In the genomic region with DNA sequence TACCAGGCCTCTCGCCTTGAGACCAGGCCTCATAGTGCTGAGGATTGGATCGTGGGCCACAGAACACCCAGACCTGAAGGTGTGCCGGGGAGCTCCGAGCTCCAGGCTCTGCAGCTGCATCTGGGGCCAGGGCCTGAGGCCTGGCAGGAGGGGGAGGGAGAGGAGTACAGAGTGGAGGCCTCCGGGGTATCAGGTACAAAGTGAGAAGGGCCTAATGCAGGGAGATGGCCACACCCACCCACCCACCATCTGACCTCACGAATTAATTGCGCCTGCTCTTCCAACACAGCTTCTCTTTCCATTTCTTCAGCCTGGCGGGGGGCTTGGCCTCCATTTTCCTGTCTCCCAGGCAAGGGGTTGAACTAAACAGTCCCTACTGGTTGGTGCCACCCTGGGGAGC, we compare ENCODE assay signal across 24 cellular contexts.
DNase-seq lines count a peak whose midpoint lies in the region; ATAC-seq and TF ChIP-seq lines count a peak whose summit lies in the region.
"Had no signal": no experiment of that assay in that cellular context is flagged by ENCODE, and none has a peak within 500 bp of the region (broad histone marks: within the 10 kb centered on the region; RNA-seq: fewer than 3 reads in every experiment).

No MANE protein-coding gene starts in this region.

- H3K27ac Mint-ChIP-seq in brain, result peak overlapping the region in 3 of 5 experiments; percentile 58 to 94 (median 78)
- no peak overlapping the region for H3K27ac Mint-ChIP-seq in nephron progenitor cell
- no peak overlapping the region for H3K27ac Mint-ChIP-seq in activated CD4-positive, alpha-beta T cell treated with anti-CD3 and anti-CD28 coated beads for 36 hours
- H3K27ac Mint-ChIP-seq: CD8-positive, alpha-beta memory T cell had no signal

- DNase-seq in cardiac muscle cell (ENCODE audit: low read depth in 1 of 2, low spot score in 1 of 2), result no peak
- DNase-seq in left cardiac atrium, result no peak
- DNase-seq in nephron progenitor cell, result no peak
- DNase-seq in thoracic aorta (ENCODE audit: low spot score), result no peak
- no peak for DNase-seq in NCI-H510A treated with DMSO at 0.1 percent for 48 hours (lab: John Stamatoyannopoulos, UW)
- DNase-seq in activated CD4-positive, alpha-beta T cell treated with anti-CD3 and anti-CD28 coated beads for 36 hours, result no peak
- DNase-seq: 8988T; AML-193; C1 segment of cervical spinal cord; Calu3; CD8-positive, alpha-beta memory T cell; DMS153; KBM-7; MM.1S; NCI-H1092; NCI-H146; NCI-H2029 treated with DMSO at 0.1 percent for 48 hours; NCI-H226; NCI-H524; NCI-H774; NK-92 treated with Interleukin-12 subunit alpha and Interleukin-12 subunit beta, amount 100 ng/mL, for 24 hours; SJCRH30 had no signal

- ATAC-seq in left cardiac atrium (no peak), thoracic aorta (ENCODE audit: insufficient number of reproducible peaks, low FRiP score, low read depth) (no peak), HG02610 (IDR thresholded peaks at IDR 0.05; ENCODE audit: unreplicated experiment) (no peak)
- no peak for ATAC-seq in activated CD4-positive, alpha-beta T cell treated with anti-CD3 and anti-CD28 coated beads for 36 hours

- H3K4me3 Mint-ChIP-seq in brain (no peak overlapping the region), nephron progenitor cell (peak overlapping the region; percentile 23)
- H3K4me3 Mint-ChIP-seq in activated CD4-positive, alpha-beta T cell treated with anti-CD3 and anti-CD28 coated beads for 36 hours, result no peak overlapping the region
- H3K4me3 Mint-ChIP-seq: CD8-positive, alpha-beta memory T cell had no signal

- H3K27ac ChIP-seq in cardiac muscle cell (peak overlapping the region; percentile 12), thoracic aorta (peak overlapping the region; percentile 98 to 100)
- H3K27ac ChIP-seq: SJCRH30 had no signal

- H3K4me1 ChIP-seq in cardiac muscle cell (ENCODE audit: low read depth) (peaks cover 63% of the 10 kb centered on the region), thoracic aorta (ENCODE audit: control insufficient read depth in 1 of 2, low read depth in 2 of 2) (peaks cover 58 to 82% of the 10 kb centered on the region in 2 donors)

- H3K4me1 Mint-ChIP-seq in brain (peaks cover 82% of the 10 kb centered on the region), nephron progenitor cell (peaks cover 80% of the 10 kb centered on the region)
- no peaks in the 10 kb centered on the region for H3K4me1 Mint-ChIP-seq in activated CD4-positive, alpha-beta T cell treated with anti-CD3 and anti-CD28 coated beads for 36 hours
- H3K4me1 Mint-ChIP-seq: CD8-positive, alpha-beta memory T cell had no signal

- H3K4me3 ChIP-seq in cardiac muscle cell (no peak overlapping the region), thoracic aorta (no peak overlapping the region)
- H3K4me3 ChIP-seq: SJCRH30 had no signal

- H3K36me3 ChIP-seq in cardiac muscle cell (no peaks in the 10 kb centered on the region), thoracic aorta (no peaks in the 10 kb centered on the region)
- H3K36me3 ChIP-seq: SJCRH30 had no signal

- TF ChIP-seq CTCF in cardiac muscle cell (IDR thresholded peaks at IDR 0.05; ENCODE audit: low read depth, low read length), result no peak
- TF ChIP-seq CTCF in brain (conservative IDR thresholded peaks at IDR 0.05), result no peak
- TF ChIP-seq CTCF in nephron progenitor cell (IDR thresholded peaks at IDR 0.05), result no peak
- TF ChIP-seq CTCF in thoracic aorta (IDR thresholded peaks at IDR 0.05), result no peak

- H3K36me3 Mint-ChIP-seq in brain, result no peaks in the 10 kb centered on the region
- no peaks in the 10 kb centered on the region for H3K36me3 Mint-ChIP-seq in nephron progenitor cell (ENCODE audit: low read depth)
- H3K36me3 Mint-ChIP-seq in activated CD4-positive, alpha-beta T cell treated with anti-CD3 and anti-CD28 coated beads for 36 hours (ENCODE audit: low read depth), result no peaks in the 10 kb centered on the region
- H3K36me3 Mint-ChIP-seq: CD8-positive, alpha-beta memory T cell had no signal

- H3K9me3 ChIP-seq in cardiac muscle cell (ENCODE audit: low read depth), result no peaks in the 10 kb centered on the region
- H3K9me3 ChIP-seq in thoracic aorta, result no peaks in the 10 kb centered on the region
- H3K9me3 ChIP-seq: SJCRH30 had no signal

- H3K27me3 Mint-ChIP-seq in brain (no peaks in the 10 kb centered on the region), nephron progenitor cell (ENCODE audit: low read depth, poor library complexity) (peaks cover 52% of the 10 kb centered on the region)
- peaks cover 2% of the 10 kb centered on the region for H3K27me3 Mint-ChIP-seq in activated CD4-positive, alpha-beta T cell treated with anti-CD3 and anti-CD28 coated beads for 36 hours

- CTCF ChIA-PET in activated CD4-positive, alpha-beta T cell treated with anti-CD3 and anti-CD28 coated beads for 36 hours (lab: Charles Lee), result no interaction called here

- H3K27me3 ChIP-seq in cardiac muscle cell, result no peaks in the 10 kb centered on the region
- no peaks in the 10 kb centered on the region for H3K27me3 ChIP-seq in thoracic aorta (replicated peaks; ENCODE audit: insufficient read depth)

- intact Hi-C loops in left cardiac atrium (cut with DNase I), result no loop called here
- intact Hi-C loops in activated CD4-positive, alpha-beta T cell treated with anti-CD3 and anti-CD28 coated beads for 36 hours (cut with DNase I, micrococcal nuclease), result no loop called here

- H3K9me3 Mint-ChIP-seq in brain (peaks cover 0 to 3% (median 0%) of the 10 kb centered on the region in 5 experiments), nephron progenitor cell (no peaks in the 10 kb centered on the region)
- H3K9me3 Mint-ChIP-seq in activated CD4-positive, alpha-beta T cell treated with anti-CD3 and anti-CD28 coated beads for 36 hours (ENCODE audit: low read depth), result no peaks in the 10 kb centered on the region
- H3K9me3 Mint-ChIP-seq: CD8-positive, alpha-beta memory T cell had no signal

- POLR2A ChIA-PET in activated CD4-positive, alpha-beta T cell treated with anti-CD3 and anti-CD28 coated beads for 36 hours (lab: Charles Lee), result no interaction called here

Comparison
In these comparisons a context has a peak if more than half of its experiments do, and no peak if none do; other contexts are left out.
1. H3K27ac Mint-ChIP-seq: peak in brain (3 of 5); none in nephron progenitor cell (single experiment) and activated CD4-positive, alpha-beta T cell treated with anti-CD3 and anti-CD28 coated beads for 36 hours (single experiment).